Comparison of ENCODE assay signal across 11 cellular contexts in genomic region chr10:3836222-3836820, GRCh38. TPM values are rescaled to one million over a fixed set of nuclear protein-coding genes. Genes with fewer than 3 reads are reported as not detected.
DNase-seq lines count a peak whose midpoint lies in the region; ATAC-seq and TF ChIP-seq lines count a peak whose summit lies in the region.
"Had no signal": no experiment of that assay in that cellular context is flagged by ENCODE, and none has a peak within 500 bp of the region (broad histone marks: within the 10 kb centered on the region; RNA-seq: fewer than 3 reads in every experiment).

No MANE protein-coding gene starts in this region.

- H3K9me3 ChIP-seq in A673 (ENCODE audit: low read depth, low read length, poor library complexity, severe bottlenecking) = no peaks in the 10 kb centered on the region
- H3K9me3 ChIP-seq: thoracic aorta had no signal

- peak overlapping the region; percentile 7 for H3K4me3 ChIP-seq in GM12865 (ENCODE audit: low read depth, low read length)
- H3K4me3 ChIP-seq in A673 (ENCODE audit: low read depth, low read length, poor library complexity, severe bottlenecking) = no peak overlapping the region
- H3K4me3 ChIP-seq: thoracic aorta had no signal

- no peak for TF ChIP-seq CTCF in GM12865 (IDR thresholded peaks at IDR 0.05; ENCODE audit: insufficient read depth, low read depth, low read length, missing control alignments)
- no peak for TF ChIP-seq CTCF in A673 (conservative IDR thresholded peaks at IDR 0.05; ENCODE audit: low read depth, low read length)

- H3K4me1 ChIP-seq in A673 (ENCODE audit: insufficient read depth, low read length, poor library complexity, severe bottlenecking) = peaks cover 4% of the 10 kb centered on the region

- H3K4me1 Mint-ChIP-seq in central memory CD8-positive, alpha-beta T cell = peaks cover 30% of the 10 kb centered on the region

- peak overlapping the region; percentile 46 for H3K4me3 Mint-ChIP-seq in central memory CD8-positive, alpha-beta T cell

- POLR2A ChIA-PET in A673 (lab: Charles Lee; ENCODE audit: low non-redundant PET) = no interaction called here

- DNase-seq in GM12865 (ENCODE audit: low read depth) = peak; percentile 71
- DNase-seq in central memory CD8-positive, alpha-beta T cell (ENCODE audit: low spot score in 2 of 2) = no peak
- DNase-seq in activated CD4-positive, alpha-beta T cell treated with anti-CD3 and anti-CD28 coated beads for 4 hours = no peak
- DNase-seq in A673 (ENCODE audit: low spot score) = no peak
- no peak for DNase-seq in DMS153 treated with DMSO at 0.1 percent for 48 hours (lab: John Stamatoyannopoulos, UW; ENCODE audit: unreplicated experiment)
- DNase-seq: NCI-H524 treated with DMSO at 0.1 percent for 48 hours, T1000 had no signal

- H3K27me3 Mint-ChIP-seq in central memory CD8-positive, alpha-beta T cell = no peaks in the 10 kb centered on the region

- no peaks in the 10 kb centered on the region for H3K9me3 Mint-ChIP-seq in central memory CD8-positive, alpha-beta T cell

- no TSS peak for BruUV-seq in A673 (replicated peaks; lab: Mats Ljungman, UMichigan)

- H3K27ac Mint-ChIP-seq in central memory CD8-positive, alpha-beta T cell (ENCODE audit: low read depth) = peak overlapping the region; percentile 83

- peaks cover 2% of the 10 kb centered on the region for H3K36me3 Mint-ChIP-seq in central memory CD8-positive, alpha-beta T cell (ENCODE audit: insufficient read depth)

- H3K27me3 ChIP-seq in A673 (replicated peaks; ENCODE audit: insufficient read depth, low read depth, low read length, poor library complexity) = no peaks in the 10 kb centered on the region

- peak; percentile 74 for ATAC-seq in GM19463 (IDR thresholded peaks at IDR 0.05; ENCODE audit: unreplicated experiment)
- ATAC-seq in HG03108 (IDR thresholded peaks at IDR 0.05; ENCODE audit: unreplicated experiment) = peak; percentile 51
- peak; percentile 49 for ATAC-seq in central memory CD8-positive, alpha-beta T cell (replicated peaks; ENCODE audit: extremely low read depth, poor library complexity, severe bottlenecking)
- ATAC-seq in HG03025 (IDR thresholded peaks at IDR 0.05; ENCODE audit: low FRiP score, unreplicated experiment) = no peak

- H3K27ac ChIP-seq in A673 (ENCODE audit: low read depth, low read length, poor library complexity, severe bottlenecking) = no peak overlapping the region
- H3K27ac ChIP-seq: thoracic aorta had no signal

- CTCF ChIA-PET in A673 (lab: Charles Lee) = no interaction called here

- H3K36me3 ChIP-seq in A673 (ENCODE audit: insufficient read depth, low read length, poor library complexity, severe bottlenecking) = no peaks in the 10 kb centered on the region
- H3K36me3 ChIP-seq: thoracic aorta had no signal

- intact Hi-C loops in A673 (cut with micrococcal nuclease; ENCODE audit: unreplicated experiment) = no loop called here

RNA-seq across cellular contexts. Expression of gene KLF6, which starts 51.3 kb away (rescaled TPM):
- total RNA-seq in A673 (2021) = 57.3 and 70.1 TPM in 2 replicates
